Comparison of ENCODE assay signal across 2 cellular contexts in the genomic region with DNA sequence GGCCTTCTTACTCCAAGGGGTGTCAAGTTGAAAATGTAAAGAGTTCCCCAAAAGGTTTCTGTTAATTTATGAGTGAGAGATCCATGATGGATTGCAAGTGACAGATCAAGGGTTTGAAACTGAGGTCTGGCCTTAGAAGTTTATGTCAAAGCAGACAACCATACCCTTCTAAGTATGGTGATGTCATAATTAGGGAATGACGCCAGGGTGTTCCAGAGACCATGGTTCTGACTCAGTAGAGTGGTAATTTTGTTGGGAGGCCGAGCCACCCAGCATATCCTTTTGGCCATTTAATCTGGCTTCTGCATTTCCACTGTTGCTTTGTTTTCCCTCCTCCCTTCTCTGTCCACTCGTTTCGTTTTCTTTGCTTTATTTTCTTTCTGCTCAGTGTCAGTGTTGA.
TF ChIP-seq lines count a peak whose summit lies in the region.

No MANE protein-coding gene starts in this region.

TF ChIP-seq in neural cell, 6 proteins besides CTCF, POLR2A, EP300 and RAD21:
- TF ChIP-seq POLR2AphosphoS5 (IDR thresholded peaks at IDR 0.05) (no peak), SMC3 (conservative IDR thresholded peaks at IDR 0.05; ENCODE audit: poor library complexity) (no peak), MXI1 (conservative IDR thresholded peaks at IDR 0.05; ENCODE audit: poor library complexity, severe bottlenecking) (no peak)
- TF ChIP-seq, protein P1, sequence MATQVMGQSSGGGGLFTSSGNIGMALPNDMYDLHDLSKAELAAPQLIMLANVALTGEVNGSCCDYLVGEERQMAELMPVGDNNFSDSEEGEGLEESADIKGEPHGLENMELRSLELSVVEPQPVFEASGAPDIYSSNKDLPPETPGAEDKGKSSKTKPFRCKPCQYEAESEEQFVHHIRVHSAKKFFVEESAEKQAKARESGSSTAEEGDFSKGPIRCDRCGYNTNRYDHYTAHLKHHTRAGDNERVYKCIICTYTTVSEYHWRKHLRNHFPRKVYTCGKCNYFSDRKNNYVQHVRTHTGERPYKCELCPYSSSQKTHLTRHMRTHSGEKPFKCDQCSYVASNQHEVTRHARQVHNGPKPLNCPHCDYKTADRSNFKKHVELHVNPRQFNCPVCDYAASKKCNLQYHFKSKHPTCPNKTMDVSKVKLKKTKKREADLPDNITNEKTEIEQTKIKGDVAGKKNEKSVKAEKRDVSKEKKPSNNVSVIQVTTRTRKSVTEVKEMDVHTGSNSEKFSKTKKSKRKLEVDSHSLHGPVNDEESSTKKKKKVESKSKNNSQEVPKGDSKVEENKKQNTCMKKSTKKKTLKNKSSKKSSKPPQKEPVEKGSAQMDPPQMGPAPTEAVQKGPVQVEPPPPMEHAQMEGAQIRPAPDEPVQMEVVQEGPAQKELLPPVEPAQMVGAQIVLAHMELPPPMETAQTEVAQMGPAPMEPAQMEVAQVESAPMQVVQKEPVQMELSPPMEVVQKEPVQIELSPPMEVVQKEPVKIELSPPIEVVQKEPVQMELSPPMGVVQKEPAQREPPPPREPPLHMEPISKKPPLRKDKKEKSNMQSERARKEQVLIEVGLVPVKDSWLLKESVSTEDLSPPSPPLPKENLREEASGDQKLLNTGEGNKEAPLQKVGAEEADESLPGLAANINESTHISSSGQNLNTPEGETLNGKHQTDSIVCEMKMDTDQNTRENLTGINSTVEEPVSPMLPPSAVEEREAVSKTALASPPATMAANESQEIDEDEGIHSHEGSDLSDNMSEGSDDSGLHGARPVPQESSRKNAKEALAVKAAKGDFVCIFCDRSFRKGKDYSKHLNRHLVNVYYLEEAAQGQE (IDR thresholded peaks at IDR 0.05; ENCODE audit: borderline replicate concordance) = no peak

TF ChIP-seq in WTC11, 78 proteins besides CTCF, POLR2A, EP300 and RAD21:
- TF ChIP-seq ESRRA (CRISPR knock-in tag; IDR thresholded peaks at IDR 0.05; ENCODE audit: borderline replicate concordance) (no peak), ZNF532 (CRISPR knock-in tag; IDR thresholded peaks at IDR 0.05; ENCODE audit: borderline replicate concordance) (no peak), NR1H2 (CRISPR knock-in tag; IDR thresholded peaks at IDR 0.05) (no peak), RORB (CRISPR knock-in tag; IDR thresholded peaks at IDR 0.05) (no peak), E2F5 (CRISPR knock-in tag; IDR thresholded peaks at IDR 0.05) (no peak), NR3C1 (CRISPR knock-in tag; conservative IDR thresholded peaks at IDR 0.05; ENCODE audit: low read depth) (no peak), ZNF138 (CRISPR knock-in tag; conservative IDR thresholded peaks at IDR 0.05) (no peak)
- TF ChIP-seq, protein P2, sequence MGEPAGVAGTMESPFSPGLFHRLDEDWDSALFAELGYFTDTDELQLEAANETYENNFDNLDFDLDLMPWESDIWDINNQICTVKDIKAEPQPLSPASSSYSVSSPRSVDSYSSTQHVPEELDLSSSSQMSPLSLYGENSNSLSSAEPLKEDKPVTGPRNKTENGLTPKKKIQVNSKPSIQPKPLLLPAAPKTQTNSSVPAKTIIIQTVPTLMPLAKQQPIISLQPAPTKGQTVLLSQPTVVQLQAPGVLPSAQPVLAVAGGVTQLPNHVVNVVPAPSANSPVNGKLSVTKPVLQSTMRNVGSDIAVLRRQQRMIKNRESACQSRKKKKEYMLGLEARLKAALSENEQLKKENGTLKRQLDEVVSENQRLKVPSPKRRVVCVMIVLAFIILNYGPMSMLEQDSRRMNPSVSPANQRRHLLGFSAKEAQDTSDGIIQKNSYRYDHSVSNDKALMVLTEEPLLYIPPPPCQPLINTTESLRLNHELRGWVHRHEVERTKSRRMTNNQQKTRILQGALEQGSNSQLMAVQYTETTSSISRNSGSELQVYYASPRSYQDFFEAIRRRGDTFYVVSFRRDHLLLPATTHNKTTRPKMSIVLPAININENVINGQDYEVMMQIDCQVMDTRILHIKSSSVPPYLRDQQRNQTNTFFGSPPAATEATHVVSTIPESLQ (CRISPR knock-in tag; IDR thresholded peaks at IDR 0.05) = no peak
- TF ChIP-seq, protein P3, sequence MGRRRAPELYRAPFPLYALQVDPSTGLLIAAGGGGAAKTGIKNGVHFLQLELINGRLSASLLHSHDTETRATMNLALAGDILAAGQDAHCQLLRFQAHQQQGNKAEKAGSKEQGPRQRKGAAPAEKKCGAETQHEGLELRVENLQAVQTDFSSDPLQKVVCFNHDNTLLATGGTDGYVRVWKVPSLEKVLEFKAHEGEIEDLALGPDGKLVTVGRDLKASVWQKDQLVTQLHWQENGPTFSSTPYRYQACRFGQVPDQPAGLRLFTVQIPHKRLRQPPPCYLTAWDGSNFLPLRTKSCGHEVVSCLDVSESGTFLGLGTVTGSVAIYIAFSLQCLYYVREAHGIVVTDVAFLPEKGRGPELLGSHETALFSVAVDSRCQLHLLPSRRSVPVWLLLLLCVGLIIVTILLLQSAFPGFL (CRISPR knock-in tag; IDR thresholded peaks at IDR 0.05; ENCODE audit: borderline replicate concordance) = no peak
- TF ChIP-seq, protein P4, sequence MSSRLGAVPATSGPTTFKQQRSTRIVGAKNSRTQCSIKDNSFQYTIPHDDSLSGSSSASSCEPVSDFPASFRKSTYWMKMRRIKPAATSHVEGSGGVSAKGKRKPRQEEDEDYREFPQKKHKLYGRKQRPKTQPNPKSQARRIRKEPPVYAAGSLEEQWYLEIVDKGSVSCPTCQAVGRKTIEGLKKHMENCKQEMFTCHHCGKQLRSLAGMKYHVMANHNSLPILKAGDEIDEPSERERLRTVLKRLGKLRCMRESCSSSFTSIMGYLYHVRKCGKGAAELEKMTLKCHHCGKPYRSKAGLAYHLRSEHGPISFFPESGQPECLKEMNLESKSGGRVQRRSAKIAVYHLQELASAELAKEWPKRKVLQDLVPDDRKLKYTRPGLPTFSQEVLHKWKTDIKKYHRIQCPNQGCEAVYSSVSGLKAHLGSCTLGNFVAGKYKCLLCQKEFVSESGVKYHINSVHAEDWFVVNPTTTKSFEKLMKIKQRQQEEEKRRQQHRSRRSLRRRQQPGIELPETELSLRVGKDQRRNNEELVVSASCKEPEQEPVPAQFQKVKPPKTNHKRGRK (CRISPR knock-in tag; IDR thresholded peaks at IDR 0.05; ENCODE audit: borderline replicate concordance) = no peak
